Comparison of ENCODE assay signal across 2 cellular contexts in the genomic region with DNA sequence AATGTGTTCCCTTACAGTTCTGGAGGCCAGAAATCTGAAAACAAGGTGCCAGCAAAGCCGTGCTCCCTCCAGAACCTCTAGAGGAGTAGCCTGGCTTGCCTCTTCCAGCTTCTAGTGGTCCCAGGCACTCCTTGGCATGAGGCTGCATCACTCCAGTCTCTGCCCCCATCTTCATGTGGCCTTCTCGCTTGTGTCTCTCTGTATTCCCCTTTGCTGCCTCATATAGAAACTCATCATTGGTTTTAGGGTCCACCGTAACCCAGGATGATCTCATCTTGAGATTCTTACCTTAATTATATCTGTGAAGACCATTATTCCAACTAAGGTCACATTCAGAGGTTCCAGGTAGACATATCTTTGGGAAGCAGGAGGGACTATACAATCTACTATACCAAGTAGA.
TF ChIP-seq lines count a peak whose summit lies in the region.

No MANE protein-coding gene starts in this region.

TF ChIP-seq in A549, 52 proteins besides CTCF, POLR2A, EP300 and RAD21:
- no peak for TF ChIP-seq FOXS1 (CRISPR knock-in tag; IDR thresholded peaks at IDR 0.05)
- TF ChIP-seq CHD2 (IDR thresholded peaks at IDR 0.05; ENCODE audit: low read length, partially characterized antibody): no peak
- no peak for TF ChIP-seq KDM1A (IDR thresholded peaks at IDR 0.05; ENCODE audit: low read depth)
- TF ChIP-seq, protein P1, sequence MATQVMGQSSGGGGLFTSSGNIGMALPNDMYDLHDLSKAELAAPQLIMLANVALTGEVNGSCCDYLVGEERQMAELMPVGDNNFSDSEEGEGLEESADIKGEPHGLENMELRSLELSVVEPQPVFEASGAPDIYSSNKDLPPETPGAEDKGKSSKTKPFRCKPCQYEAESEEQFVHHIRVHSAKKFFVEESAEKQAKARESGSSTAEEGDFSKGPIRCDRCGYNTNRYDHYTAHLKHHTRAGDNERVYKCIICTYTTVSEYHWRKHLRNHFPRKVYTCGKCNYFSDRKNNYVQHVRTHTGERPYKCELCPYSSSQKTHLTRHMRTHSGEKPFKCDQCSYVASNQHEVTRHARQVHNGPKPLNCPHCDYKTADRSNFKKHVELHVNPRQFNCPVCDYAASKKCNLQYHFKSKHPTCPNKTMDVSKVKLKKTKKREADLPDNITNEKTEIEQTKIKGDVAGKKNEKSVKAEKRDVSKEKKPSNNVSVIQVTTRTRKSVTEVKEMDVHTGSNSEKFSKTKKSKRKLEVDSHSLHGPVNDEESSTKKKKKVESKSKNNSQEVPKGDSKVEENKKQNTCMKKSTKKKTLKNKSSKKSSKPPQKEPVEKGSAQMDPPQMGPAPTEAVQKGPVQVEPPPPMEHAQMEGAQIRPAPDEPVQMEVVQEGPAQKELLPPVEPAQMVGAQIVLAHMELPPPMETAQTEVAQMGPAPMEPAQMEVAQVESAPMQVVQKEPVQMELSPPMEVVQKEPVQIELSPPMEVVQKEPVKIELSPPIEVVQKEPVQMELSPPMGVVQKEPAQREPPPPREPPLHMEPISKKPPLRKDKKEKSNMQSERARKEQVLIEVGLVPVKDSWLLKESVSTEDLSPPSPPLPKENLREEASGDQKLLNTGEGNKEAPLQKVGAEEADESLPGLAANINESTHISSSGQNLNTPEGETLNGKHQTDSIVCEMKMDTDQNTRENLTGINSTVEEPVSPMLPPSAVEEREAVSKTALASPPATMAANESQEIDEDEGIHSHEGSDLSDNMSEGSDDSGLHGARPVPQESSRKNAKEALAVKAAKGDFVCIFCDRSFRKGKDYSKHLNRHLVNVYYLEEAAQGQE (IDR thresholded peaks at IDR 0.05): no peak
- no peak for TF ChIP-seq POLR2AphosphoS2 (conservative IDR thresholded peaks at IDR 0.05; ENCODE audit: low read length)
- no peak for TF ChIP-seq FOSB (CRISPR knock-in tag; IDR thresholded peaks at IDR 0.05)
- TF ChIP-seq, protein P2, sequence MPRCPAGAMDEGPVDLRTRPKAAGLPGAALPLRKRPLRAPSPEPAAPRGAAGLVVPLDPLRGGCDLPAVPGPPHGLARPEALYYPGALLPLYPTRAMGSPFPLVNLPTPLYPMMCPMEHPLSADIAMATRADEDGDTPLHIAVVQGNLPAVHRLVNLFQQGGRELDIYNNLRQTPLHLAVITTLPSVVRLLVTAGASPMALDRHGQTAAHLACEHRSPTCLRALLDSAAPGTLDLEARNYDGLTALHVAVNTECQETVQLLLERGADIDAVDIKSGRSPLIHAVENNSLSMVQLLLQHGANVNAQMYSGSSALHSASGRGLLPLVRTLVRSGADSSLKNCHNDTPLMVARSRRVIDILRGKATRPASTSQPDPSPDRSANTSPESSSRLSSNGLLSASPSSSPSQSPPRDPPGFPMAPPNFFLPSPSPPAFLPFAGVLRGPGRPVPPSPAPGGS (IDR thresholded peaks at IDR 0.05): no peak
- TF ChIP-seq CBX2 (IDR thresholded peaks at IDR 0.05; ENCODE audit: borderline replicate concordance, low read depth): no peak
- no peak for TF ChIP-seq JUN (IDR thresholded peaks at IDR 0.05)
- TF ChIP-seq FOSL2 (IDR thresholded peaks at IDR 0.05): no peak
- no peak for TF ChIP-seq FOSL2 (CRISPR knock-in tag; IDR thresholded peaks at IDR 0.05)
- TF ChIP-seq GATA3 (IDR thresholded peaks at IDR 0.05; ENCODE audit: borderline replicate concordance): no peak
- no peak for TF ChIP-seq CBX8 (IDR thresholded peaks at IDR 0.05)
- no peak for TF ChIP-seq RFX5 (IDR thresholded peaks at IDR 0.05)
- no peak for TF ChIP-seq SREBF2 (IDR thresholded peaks at IDR 0.05)
- TF ChIP-seq, protein P3, sequence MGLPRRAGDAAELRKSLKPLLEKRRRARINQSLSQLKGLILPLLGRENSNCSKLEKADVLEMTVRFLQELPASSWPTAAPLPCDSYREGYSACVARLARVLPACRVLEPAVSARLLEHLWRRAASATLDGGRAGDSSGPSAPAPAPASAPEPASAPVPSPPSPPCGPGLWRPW (IDR thresholded peaks at IDR 0.05): no peak

TF ChIP-seq in HCT116, 20 proteins besides CTCF, POLR2A, EP300 and RAD21:
- TF ChIP-seq SIN3A (IDR thresholded peaks at IDR 0.05; ENCODE audit: low read depth): no peak
- no peak for TF ChIP-seq CBX3 (IDR thresholded peaks at IDR 0.05; ENCODE audit: low read depth)
- no peak for TF ChIP-seq TCF7L2 (IDR thresholded peaks at IDR 0.05; ENCODE audit: borderline replicate concordance, extremely low read depth, insufficient read depth, insufficient read length)
- TF ChIP-seq, protein P4, sequence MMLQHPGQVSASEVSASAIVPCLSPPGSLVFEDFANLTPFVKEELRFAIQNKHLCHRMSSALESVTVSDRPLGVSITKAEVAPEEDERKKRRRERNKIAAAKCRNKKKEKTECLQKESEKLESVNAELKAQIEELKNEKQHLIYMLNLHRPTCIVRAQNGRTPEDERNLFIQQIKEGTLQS (IDR thresholded peaks at IDR 0.05): no peak
- no peak for TF ChIP-seq ELF1 (IDR thresholded peaks at IDR 0.05; ENCODE audit: borderline replicate concordance, low read depth)
- TF ChIP-seq, protein P1 (IDR thresholded peaks at IDR 0.05; ENCODE audit: low read depth): no peak
- no peak for TF ChIP-seq YY1 (IDR thresholded peaks at IDR 0.05; ENCODE audit: extremely low read depth, insufficient replicate concordance, low read depth, low read length)
- no peak for TF ChIP-seq EZH2phosphoT487 (IDR thresholded peaks at IDR 0.05; ENCODE audit: borderline replicate concordance)
- no peak for TF ChIP-seq ZNF274 (IDR thresholded peaks at IDR 0.05; ENCODE audit: low read depth, low read length)
- TF ChIP-seq SRF (IDR thresholded peaks at IDR 0.05; ENCODE audit: low read depth): no peak
- no peak for TF ChIP-seq MAX (IDR thresholded peaks at IDR 0.05)
- TF ChIP-seq SP1 (IDR thresholded peaks at IDR 0.05; ENCODE audit: low read depth): no peak
- no peak for TF ChIP-seq JUND (IDR thresholded peaks at IDR 0.05)
- TF ChIP-seq EGR1 (IDR thresholded peaks at IDR 0.05; ENCODE audit: low read depth): no peak
- TF ChIP-seq POLR2AphosphoS5 (IDR thresholded peaks at IDR 0.05; ENCODE audit: low read depth, low read length): no peak
- no peak for TF ChIP-seq EZH2 (IDR thresholded peaks at IDR 0.05)
- no peak for TF ChIP-seq ZFX (IDR thresholded peaks at IDR 0.05)
- TF ChIP-seq ZBTB33 (IDR thresholded peaks at IDR 0.05; ENCODE audit: extremely low read depth, insufficient replicate concordance, low read length): no peak
